ENCODE assay signal across 1 cellular context in genomic region chr15:83219026-83219425, GRCh38.
TF ChIP-seq lines count a peak whose summit lies in the region.

No MANE protein-coding gene starts in this region.

TF ChIP-seq in K562, 482 proteins besides CTCF, POLR2A, EP300 and RAD21 (continued from another document):
- no peak for TF ChIP-seq SUPT5H (IDR thresholded peaks at IDR 0.05)
- TF ChIP-seq ZNF316 (IDR thresholded peaks at IDR 0.05) = no peak
- TF ChIP-seq RBM22 (IDR thresholded peaks at IDR 0.05; ENCODE audit: low read depth, low read length, poor library complexity, severe bottlenecking) = no peak
- TF ChIP-seq NELFE (IDR thresholded peaks at IDR 0.05; ENCODE audit: insufficient read depth, insufficient read length) = no peak
- TF ChIP-seq HMBOX1 (IDR thresholded peaks at IDR 0.05) = peak; percentile 41; the same call in 1 of the 2 replicates
- 0 out of 2 replicates have a peak, but pooled peaks have one; percentile 16 for TF ChIP-seq DPF2 (IDR thresholded peaks at IDR 0.05)
- TF ChIP-seq CC2D1A (IDR thresholded peaks at IDR 0.05) = no peak
- no peak for TF ChIP-seq MTF1 (CRISPR knock-in tag; IDR thresholded peaks at IDR 0.05; ENCODE audit: borderline replicate concordance)
- no peak for TF ChIP-seq TCF15 (CRISPR knock-in tag; IDR thresholded peaks at IDR 0.05)
- TF ChIP-seq USF2 (CRISPR knock-in tag; IDR thresholded peaks at IDR 0.05) = no peak
- TF ChIP-seq ZEB2 (IDR thresholded peaks at IDR 0.05) = no peak
- no peak for TF ChIP-seq KAT7 (CRISPR knock-in tag; IDR thresholded peaks at IDR 0.05; ENCODE audit: borderline replicate concordance)
- 0 out of 2 replicates have a peak, but pooled peaks have one; percentile 21 for TF ChIP-seq NFE2 (IDR thresholded peaks at IDR 0.05; ENCODE audit: low read depth)
- TF ChIP-seq CREBBP (IDR thresholded peaks at IDR 0.05; ENCODE audit: low read depth, low read length) = no peak
- TF ChIP-seq E2F8 (IDR thresholded peaks at IDR 0.05; ENCODE audit: low read depth, partially characterized antibody) = no peak
- 0 out of 2 replicates have a peak, but pooled peaks have one; percentile 20 for TF ChIP-seq FOSL1 (tag; conservative IDR thresholded peaks at IDR 0.05)
- TF ChIP-seq BACH1 (tag; IDR thresholded peaks at IDR 0.05) = no peak
